Comparison of ENCODE assay signal across 25 cellular contexts in the genomic region with DNA sequence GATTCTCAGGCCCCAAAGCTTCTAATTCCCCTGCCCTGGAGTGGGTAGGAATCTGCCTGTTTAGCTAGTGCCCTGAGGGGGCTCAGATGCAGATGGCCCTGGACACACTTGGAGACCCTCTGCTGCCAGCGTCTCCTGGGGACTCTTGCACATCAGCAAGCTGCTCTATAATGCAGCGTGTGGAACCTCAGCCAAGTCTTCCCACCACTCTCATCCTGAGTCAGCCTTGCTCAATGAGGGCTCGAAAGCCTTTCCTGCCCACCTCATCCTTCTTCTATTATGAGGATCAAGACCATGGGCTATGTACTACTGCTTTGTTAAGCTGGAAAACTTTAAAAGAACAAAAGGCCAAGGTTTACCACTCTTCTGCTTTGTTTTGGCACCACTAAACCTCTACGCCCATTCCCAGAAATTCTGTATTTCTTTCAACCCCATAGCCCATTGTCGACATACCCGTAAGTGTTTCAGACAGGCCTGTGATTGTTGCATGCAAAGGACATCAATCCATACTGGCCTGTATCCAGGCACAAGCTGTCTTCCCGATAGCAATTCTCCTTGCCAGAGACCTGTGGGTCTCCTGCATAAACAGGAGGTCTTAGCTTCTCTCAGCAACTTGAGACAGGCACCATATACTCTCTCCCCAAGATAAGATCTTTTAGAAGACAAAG.
A peak's percentile ranks its signal among the peaks of the same experiment; 100 is the strongest.
DNase-seq lines count a peak whose midpoint lies in the region; ATAC-seq and TF ChIP-seq lines count a peak whose summit lies in the region.
"Had no signal": no experiment of that assay in that cellular context is flagged by ENCODE, and none has a peak within 500 bp of the region (broad histone marks: within the 10 kb centered on the region; RNA-seq: fewer than 3 reads in every experiment).

No MANE protein-coding gene starts in this region.

- no peaks in the 10 kb centered on the region for H4K20me1 ChIP-seq in smooth muscle cell (ENCODE audit: low read depth)

- H3K27ac Mint-ChIP-seq in activated CD4-positive, alpha-beta T cell treated with anti-CD3 and anti-CD28 coated beads for 36 hours = no peak overlapping the region
- H3K27ac Mint-ChIP-seq: activated CD4-positive, alpha-beta T cell treated with anti-CD3 and anti-CD28 coated beads, Interleukin-2, amount 10 ng/mL, durations not matched to agents 24 days and 14 days; activated T-helper 17 cell treated with anti-CD3 and anti-CD28 coated beads, Interleukin-2, amount 50 U/mL, for 72 hours; B cell; HFFc6; immature natural killer cell; stimulated activated naive CD8-positive, alpha-beta T cell treated with anti-CD3 and anti-CD28 coated beads, Interleukin-15, amount 100 ng/mL, for 72 hours; type B pancreatic cell had no signal

- H3K36me3 Mint-ChIP-seq in activated CD4-positive, alpha-beta T cell treated with anti-CD3 and anti-CD28 coated beads for 36 hours (ENCODE audit: low read depth) = no peaks in the 10 kb centered on the region
- H3K36me3 Mint-ChIP-seq: activated naive CD8-positive, alpha-beta T cell treated with anti-CD3 and anti-CD28 coated beads, Interleukin-2, amount 10 ng/mL, durations not matched to agents 7 days and 5 days; immature natural killer cell; type B pancreatic cell had no signal

- H3K4me3 Mint-ChIP-seq in activated CD4-positive, alpha-beta T cell treated with anti-CD3 and anti-CD28 coated beads for 36 hours = no peak overlapping the region
- H3K4me3 Mint-ChIP-seq: activated CD4-positive, alpha-beta T cell treated with anti-CD3 and anti-CD28 coated beads, Interleukin-2, amount 10 ng/mL, durations not matched to agents 24 days and 14 days; activated naive CD8-positive, alpha-beta T cell treated with anti-CD3 and anti-CD28 coated beads, Interleukin-2, amount 10 ng/mL, durations not matched to agents 7 days and 5 days; activated T-helper 17 cell treated with anti-CD3 and anti-CD28 coated beads, Interleukin-2, amount 50 U/mL, for 72 hours; B cell; HFFc6; immature natural killer cell; neural crest cell; stimulated activated naive CD8-positive, alpha-beta T cell treated with anti-CD3 and anti-CD28 coated beads, Interleukin-15, amount 100 ng/mL, for 72 hours; type B pancreatic cell had no signal

- no peaks in the 10 kb centered on the region for H3K79me2 ChIP-seq in smooth muscle cell (ENCODE audit: low read depth)

- H3K9me3 Mint-ChIP-seq in activated CD4-positive, alpha-beta T cell treated with anti-CD3 and anti-CD28 coated beads for 36 hours (ENCODE audit: low read depth) = no peaks in the 10 kb centered on the region
- H3K9me3 Mint-ChIP-seq: activated T-helper 17 cell treated with anti-CD3 and anti-CD28 coated beads, Interleukin-2, amount 50 U/mL, for 72 hours; HFFc6; immature natural killer cell; neural crest cell; stimulated activated naive CD8-positive, alpha-beta T cell treated with anti-CD3 and anti-CD28 coated beads, Interleukin-15, amount 100 ng/mL, for 72 hours had no signal

- no peaks in the 10 kb centered on the region for H3K4me1 Mint-ChIP-seq in activated CD4-positive, alpha-beta T cell treated with anti-CD3 and anti-CD28 coated beads for 36 hours
- H3K4me1 Mint-ChIP-seq: activated CD4-positive, alpha-beta T cell treated with anti-CD3 and anti-CD28 coated beads, Interleukin-2, amount 10 ng/mL, durations not matched to agents 24 days and 14 days; activated naive CD8-positive, alpha-beta T cell treated with anti-CD3 and anti-CD28 coated beads, Interleukin-2, amount 10 ng/mL, durations not matched to agents 7 days and 5 days; activated T-helper 17 cell treated with anti-CD3 and anti-CD28 coated beads, Interleukin-2, amount 50 U/mL, for 72 hours; immature natural killer cell; stimulated activated naive CD8-positive, alpha-beta T cell treated with anti-CD3 and anti-CD28 coated beads, Interleukin-15, amount 100 ng/mL, for 72 hours had no signal

- H3K27ac ChIP-seq in smooth muscle cell (ENCODE audit: low read depth) (peak overlapping the region; percentile 44), heart right ventricle (no peak overlapping the region)
- H3K27ac ChIP-seq: prostate gland had no signal

- H3K4me2 ChIP-seq in smooth muscle cell = peak overlapping the region; percentile 62

- no peaks in the 10 kb centered on the region for H3K4me1 ChIP-seq in smooth muscle cell (ENCODE audit: low read depth)
- peaks cover 0 to 45% (median 27%) of the 10 kb centered on the region in 9 donors for H3K4me1 ChIP-seq in heart right ventricle
- H3K4me1 ChIP-seq: prostate gland had no signal

- no peaks in the 10 kb centered on the region for H3F3A ChIP-seq in smooth muscle cell (ENCODE audit: low read depth)

- WGBS in smooth muscle cell (ENCODE audit: low lambda C conversion rate) = 68% methylated on average over 7 of the region's 7 CpGs
- 79 to 81% methylated on average over 7 of the region's 7 CpGs for WGBS in heart right ventricle, 2 donors

- peak; percentile 47 for DNase-seq in HT1080 (ENCODE audit: low read depth)
- DNase-seq in astrocyte of the hippocampus (ENCODE audit: low read depth, low spot score) = peak; percentile 82
- DNase-seq in fibroblast of peridontal ligament (ENCODE audit: extremely low read depth) = peak; percentile 39
- no peak for DNase-seq in smooth muscle cell (lab: John Stamatoyannopoulos, UW; ENCODE audit: unreplicated experiment)
- DNase-seq in NCI-H2196 (lab: John Stamatoyannopoulos, UW; ENCODE audit: unreplicated experiment) = no peak
- no peak for DNase-seq in activated CD4-positive, alpha-beta T cell treated with anti-CD3 and anti-CD28 coated beads for 36 hours
- DNase-seq in heart right ventricle = no peak
- DNase-seq in amygdala (lab: John Stamatoyannopoulos, UW) = no peak
- DNase-seq: activated CD4-positive, alpha-beta T cell treated with anti-CD3 and anti-CD28 coated beads, Interleukin-2, amount 10 ng/mL, durations not matched to agents 24 days and 14 days; activated naive CD8-positive, alpha-beta T cell treated with anti-CD3 and anti-CD28 coated beads, Interleukin-2, amount 10 ng/mL, durations not matched to agents 7 days and 5 days; DMS79 treated with DMSO at 0.1 percent for 48 hours; HFFc6; immature natural killer cell; left ventricle myocardium superior; mucosa of descending colon; NCI-H748 treated with DMSO at 0.1 percent for 48 hours; SHP77 treated with DMSO at 0.1 percent for 48 hours; small intestine; stimulated activated CD4-positive, alpha-beta T cell treated with anti-CD3 and anti-CD28 coated beads, Interleukin-4, amount 100 ng/mL, for 4 hours; stimulated activated naive CD8-positive, alpha-beta T cell treated with anti-CD3 and anti-CD28 coated beads, Interleukin-15, amount 100 ng/mL, for 72 hours had no signal

- POLR2A ChIA-PET in activated CD4-positive, alpha-beta T cell treated with anti-CD3 and anti-CD28 coated beads for 36 hours (lab: Charles Lee) = no interaction called here

- H3K4me3 ChIP-seq in smooth muscle cell (no peak overlapping the region), heart right ventricle (no peak overlapping the region)
- H3K4me3 ChIP-seq: mucosa of descending colon, prostate gland had no signal

- no peak overlapping the region for H3K9ac ChIP-seq in smooth muscle cell (ENCODE audit: low read depth)

- no peak for ATAC-seq in activated CD4-positive, alpha-beta T cell treated with anti-CD3 and anti-CD28 coated beads for 36 hours
- no peak for ATAC-seq in heart right ventricle
- ATAC-seq: activated T-helper 17 cell treated with anti-CD3 and anti-CD28 coated beads, Interleukin-2, amount 50 U/mL, for 72 hours; left ventricle myocardium superior; mucosa of descending colon; stimulated activated naive CD8-positive, alpha-beta T cell treated with anti-CD3 and anti-CD28 coated beads, Interleukin-15, amount 100 ng/mL, for 72 hours had no signal

- TF ChIP-seq CTCF in smooth muscle cell (IDR thresholded peaks at IDR 0.05; ENCODE audit: borderline replicate concordance, insufficient read depth, poor library complexity, severe bottlenecking) = no peak
- TF ChIP-seq CTCF in heart right ventricle (IDR thresholded peaks at IDR 0.05) = no peak

- CTCF ChIA-PET in activated CD4-positive, alpha-beta T cell treated with anti-CD3 and anti-CD28 coated beads for 36 hours (lab: Charles Lee) = no interaction called here

- peaks cover 2% of the 10 kb centered on the region for H3K27me3 Mint-ChIP-seq in activated CD4-positive, alpha-beta T cell treated with anti-CD3 and anti-CD28 coated beads for 36 hours
- H3K27me3 Mint-ChIP-seq: activated T-helper 17 cell treated with anti-CD3 and anti-CD28 coated beads, Interleukin-2, amount 50 U/mL, for 72 hours had no signal

- no peaks in the 10 kb centered on the region for H3K27me3 ChIP-seq in smooth muscle cell (ENCODE audit: low read depth)
- H3K27me3 ChIP-seq in heart right ventricle = no peaks in the 10 kb centered on the region

- no peak overlapping the region for H2AFZ ChIP-seq in smooth muscle cell (ENCODE audit: low read depth)

- H3K9me3 ChIP-seq in smooth muscle cell (replicated peaks; ENCODE audit: low read depth) (no peaks in the 10 kb centered on the region), heart right ventricle (peaks cover 0 to 5% (median 0%) of the 10 kb centered on the region in 11 donors)
- H3K9me3 ChIP-seq: prostate gland had no signal

- H3K36me3 ChIP-seq in smooth muscle cell (ENCODE audit: low read depth) = no peaks in the 10 kb centered on the region
- no peaks in the 10 kb centered on the region for H3K36me3 ChIP-seq in heart right ventricle
- H3K36me3 ChIP-seq: prostate gland had no signal

- intact Hi-C loops in activated CD4-positive, alpha-beta T cell treated with anti-CD3 and anti-CD28 coated beads for 36 hours (cut with DNase I, micrococcal nuclease) = no loop called here
- intact Hi-C loops in heart right ventricle (cut with DNase I) = no loop called here

Comparison
In these comparisons a context has a peak if more than half of its experiments do, and no peak if none do; other contexts are left out.
1. DNase-seq: peak in HT1080 (single experiment), astrocyte of the hippocampus (single experiment) and fibroblast of peridontal ligament (single experiment); none in smooth muscle cell (single experiment), NCI-H2196 (single experiment), activated CD4-positive, alpha-beta T cell treated with anti-CD3 and anti-CD28 coated beads for 36 hours (single experiment), heart right ventricle (0 of 2) and amygdala (0 of 56).